In genomic region chr13:33678084-33678483, GRCh38 we compare ENCODE assay signal across 1 cellular context.
A peak's percentile ranks its signal among the peaks of the same experiment; 100 is the strongest.
TF ChIP-seq lines count a peak whose summit lies in the region.

No MANE protein-coding gene starts in this region.

TF ChIP-seq in GM12878, 131 proteins besides CTCF, POLR2A, EP300 and RAD21:
- TF ChIP-seq MLLT1 (IDR thresholded peaks at IDR 0.05) (no peak), SMC3 (IDR thresholded peaks at IDR 0.05; ENCODE audit: borderline replicate concordance, low read length) (peak; percentile 23; the same call in 1 of the 2 replicates), EGR1 (IDR thresholded peaks at IDR 0.05; ENCODE audit: borderline replicate concordance in 1 of 2, low read depth in 2 of 2, low read length in 2 of 2) (no peak), RCOR1 (conservative IDR thresholded peaks at IDR 0.05; ENCODE audit: low read depth, low read length) (no peak), JUNB (IDR thresholded peaks at IDR 0.05) (no peak), ZNF274 (IDR thresholded peaks at IDR 0.05; ENCODE audit: insufficient read depth, insufficient read length) (no peak), TCF12 (IDR thresholded peaks at IDR 0.05; ENCODE audit: low read depth, low read length) (no peak), POLR2AphosphoS2 (IDR thresholded peaks at IDR 0.05; ENCODE audit: low read depth, low read length) (no peak)
TF ChIP-seq in GM12878: peak in this region for 1.
